Comparison of ENCODE assay signal across 9 cellular contexts in the genomic region with DNA sequence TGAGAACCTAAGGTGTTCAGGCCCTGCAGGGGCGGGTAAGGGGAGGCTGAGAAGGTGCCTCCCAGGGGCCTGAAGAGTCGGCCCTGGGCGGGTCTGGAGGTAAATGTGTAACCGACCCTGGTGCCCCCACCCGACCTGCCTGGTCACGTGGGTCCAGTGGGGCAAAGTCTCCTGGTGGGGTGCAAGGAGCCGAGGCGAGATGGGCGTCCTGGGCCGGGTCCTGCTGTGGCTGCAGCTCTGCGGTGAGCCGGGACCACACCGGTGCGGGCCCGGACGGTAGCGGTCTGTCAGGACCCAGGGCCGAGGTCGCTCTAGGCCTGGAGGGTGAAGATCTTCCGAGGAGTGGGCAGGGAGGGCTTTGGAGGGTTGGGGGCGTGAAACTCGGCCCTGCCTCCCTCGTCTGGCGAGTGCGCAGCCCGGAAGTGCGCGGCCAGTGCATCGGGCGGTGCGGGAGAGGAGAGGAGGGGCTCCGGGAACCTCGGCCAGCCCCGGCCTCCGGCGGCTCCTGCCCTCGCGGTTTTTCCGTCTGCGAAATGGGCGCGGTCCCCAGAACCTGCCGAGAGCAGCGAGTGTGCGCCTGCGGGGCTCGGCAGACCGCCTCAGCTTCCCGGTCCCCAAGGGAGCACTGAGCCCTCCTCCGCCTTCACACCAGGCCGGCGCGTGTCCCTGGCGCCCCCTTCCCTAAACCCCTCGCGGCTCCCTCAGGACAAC. TPM values are rescaled to one million over a fixed set of nuclear protein-coding genes. Genes with fewer than 3 reads are reported as not detected.
DNase-seq lines count a peak whose midpoint lies in the region; ATAC-seq and TF ChIP-seq lines count a peak whose summit lies in the region.
"Had no signal": no experiment of that assay in that cellular context is flagged by ENCODE, and none has a peak within 500 bp of the region (broad histone marks: within the 10 kb centered on the region; RNA-seq: fewer than 3 reads in every experiment).

A gene (plus strand): TSS at position 174 of the 711 bp plus-strand sequence. CDS start 26 bp downstream, at position 200.

- H3K9me3 ChIP-seq in esophagus (ENCODE audit: control insufficient read depth in 2 of 2, insufficient read depth in 1 of 2, low read depth in 1 of 2, low read length in 1 of 2) (peaks cover 0 to 7% of the 10 kb centered on the region in 2 donors), osteoblast (ENCODE audit: low read depth, low read length) (peaks cover 2% of the 10 kb centered on the region), testis (no peaks in the 10 kb centered on the region)

- no peak for TF ChIP-seq POLR2A in testis (IDR thresholded peaks at IDR 0.05)

- no peaks in the 10 kb centered on the region for H3K27me3 Mint-ChIP-seq in Calu3 (ENCODE audit: unreplicated experiment)

- no peak within 1 kb of the TSS for H3K27ac Mint-ChIP-seq in Calu3 (ENCODE audit: unreplicated experiment)

- DNase-seq in Calu3 (peak; percentile 51), NCI-H69 (lab: John Stamatoyannopoulos, UW) (peak; percentile 47), osteoblast (ENCODE audit: insufficient read length, low spot score, missing footprints) (peak; percentile 85), testis (no peak), pons (ENCODE audit: low spot score) (no peak)
- no peak for DNase-seq in stimulated activated CD4-positive, alpha-beta T cell treated with anti-CD3 and anti-CD28 coated beads, Interleukin-4, amount 100 ng/mL, for 24 hours
- DNase-seq: stimulated activated CD4-positive, alpha-beta T cell treated with anti-CD3 and anti-CD28 coated beads, Interleukin-2, amount 100 ng/mL, for 48 hours had no signal

- H3K4me1 ChIP-seq in esophagus (ENCODE audit: control insufficient read depth in 2 of 2, insufficient read depth in 2 of 2, low read length in 1 of 2) (peaks cover 2 to 18% of the 10 kb centered on the region in 2 donors), osteoblast (ENCODE audit: insufficient read depth, low read length) (no peaks in the 10 kb centered on the region), testis (peaks cover 5% of the 10 kb centered on the region)

- H3K36me3 Mint-ChIP-seq in Calu3 (ENCODE audit: insufficient read depth, unreplicated experiment): peaks cover 11% of the 10 kb centered on the region

- peaks cover 4% of the 10 kb centered on the region for H4K20me1 ChIP-seq in osteoblast (ENCODE audit: insufficient read depth, low read length)

- H3K4me2 ChIP-seq in osteoblast (ENCODE audit: insufficient read depth, low read length): peak within 1 kb of the TSS; percentile 65

- H3K27ac ChIP-seq in esophagus (ENCODE audit: low read depth in 2 of 2, low read length in 1 of 2) (no peak within 1 kb of the TSS), osteoblast (ENCODE audit: low read depth, low read length) (no peak within 1 kb of the TSS), testis (no peak within 1 kb of the TSS)

- 9 to 11% methylated on average over 42 to 56 of the region's 56 CpGs for WGBS in esophagus, 2 donors
- WGBS in testis, 2 donors: 11 to 14% methylated on average over 26 to 45 of the region's 56 CpGs

- peaks cover 8% of the 10 kb centered on the region for H3K4me1 Mint-ChIP-seq in Calu3 (ENCODE audit: low read depth, unreplicated experiment)

- H2AFZ ChIP-seq in osteoblast (ENCODE audit: low read length): peak within 1 kb of the TSS; percentile 10

- H3K36me3 ChIP-seq in esophagus (ENCODE audit: control insufficient read depth in 2 of 2, insufficient read depth in 2 of 2, low read length in 1 of 2) (no peaks in the 10 kb centered on the region), osteoblast (ENCODE audit: insufficient read depth, low read length) (no peaks in the 10 kb centered on the region), testis (ENCODE audit: low read depth, missing control alignments) (no peaks in the 10 kb centered on the region)

- intact Hi-C loops in Calu3 (cut with micrococcal nuclease; ENCODE audit: unreplicated experiment): loop anchor here (10.0 kb wide), 2 partner anchors 148 to 228 kb away; a partner anchor contains a TSS
- intact Hi-C loops in testis (cut with DNase I; ENCODE audit: low total_unique reads): loop anchor here (10.0 kb wide), 1 partner anchor 148 kb away; a partner anchor contains a TSS

- BruUV-seq in Calu3 (replicated peaks; lab: Mats Ljungman, UMichigan): no TSS peak

- no peak for ATAC-seq in HG02678 (IDR thresholded peaks at IDR 0.05; ENCODE audit: unreplicated experiment)

- H3K9me3 Mint-ChIP-seq in Calu3 (ENCODE audit: low read depth, unreplicated experiment): no peaks in the 10 kb centered on the region

- no peak for TF ChIP-seq CTCF in Calu3 (IDR thresholded peaks at IDR 0.05; ENCODE audit: unreplicated experiment)
- TF ChIP-seq CTCF in osteoblast (IDR thresholded peaks at IDR 0.05; ENCODE audit: extremely low read depth, low read depth, low read length): no peak
- no peak for TF ChIP-seq CTCF in testis (IDR thresholded peaks at IDR 0.05)

- no peaks in the 10 kb centered on the region for H3K79me2 ChIP-seq in osteoblast (ENCODE audit: insufficient read depth, low read length)

- CTCF ChIA-PET in Calu3 (lab: Charles Lee): no interaction called here

- H3K4me3 ChIP-seq in esophagus (ENCODE audit: low read depth in 1 of 2, low read length in 2 of 2) (peak within 1 kb of the TSS; percentile 27 to 31), osteoblast (ENCODE audit: insufficient read depth, low read length) (peak within 1 kb of the TSS; percentile 43), testis (peak within 1 kb of the TSS in 1 of 2 donors; percentile 41)

- H3K27me3 ChIP-seq in esophagus (ENCODE audit: control insufficient read depth in 1 of 2, insufficient read depth in 2 of 2, low read length in 2 of 2) (peaks cover 0 to 7% of the 10 kb centered on the region in 2 donors), osteoblast (ENCODE audit: insufficient read depth, low read length) (peaks cover 54% of the 10 kb centered on the region), testis (no peaks in the 10 kb centered on the region)

- no peak within 1 kb of the TSS for H3K4me3 Mint-ChIP-seq in Calu3 (ENCODE audit: low read depth, unreplicated experiment)

RNA-seq across cellular contexts. Expression of the gene that starts here (rescaled TPM):
- total RNA-seq in Calu3 (2022) (13.7 and 17.0 TPM in 2 replicates), osteoblast (under 0.01 and 0.29 TPM in 2 replicates), testis (1 to 10 TPM; 3.0 to 4.6 TPM)
- polyA plus RNA-seq in esophagus (10 to 100 TPM; 11.8 to 13.8 TPM), testis (ENCODE audit: insufficient read depth, low read depth, low replicate concordance) (3.0 TPM)

Comparison
In these comparisons a context has a peak if more than half of its experiments do, and no peak if none do; other contexts are left out.
1. Peak in DNase-seq, H3K4me3 ChIP-seq and H3K4me2 ChIP-seq in osteoblast; RNA of the gene not detected or under 1 TPM.
2. DNase-seq: peak in Calu3 (single experiment) and NCI-H69 (single experiment); none in testis (single experiment), stimulated activated CD4-positive, alpha-beta T cell treated with anti-CD3 and anti-CD28 coated beads, Interleukin-4, amount 100 ng/mL, for 24 hours (single experiment) and pons (single experiment).